ENCODE assay signal across 1 cellular context in genomic region chr10:107031981-107032699, GRCh38.
TF ChIP-seq lines count a peak whose summit lies in the region.

No MANE protein-coding gene starts in this region.

TF ChIP-seq in GM23338, 12 proteins besides CTCF, POLR2A, EP300 and RAD21 (continued from another document):
- no peak for TF ChIP-seq ZNF462 (CRISPR knock-in tag; IDR thresholded peaks at IDR 0.05)
- TF ChIP-seq CREB1 (CRISPR knock-in tag; IDR thresholded peaks at IDR 0.05; ENCODE audit: low read depth), result no peak
- no peak for TF ChIP-seq ZNF114 (CRISPR knock-in tag; IDR thresholded peaks at IDR 0.05)
- TF ChIP-seq STAT1 (IDR thresholded peaks at IDR 0.05; ENCODE audit: unreplicated experiment), result no peak
